Comparison of ENCODE assay signal across 22 cellular contexts in the genomic region with DNA sequence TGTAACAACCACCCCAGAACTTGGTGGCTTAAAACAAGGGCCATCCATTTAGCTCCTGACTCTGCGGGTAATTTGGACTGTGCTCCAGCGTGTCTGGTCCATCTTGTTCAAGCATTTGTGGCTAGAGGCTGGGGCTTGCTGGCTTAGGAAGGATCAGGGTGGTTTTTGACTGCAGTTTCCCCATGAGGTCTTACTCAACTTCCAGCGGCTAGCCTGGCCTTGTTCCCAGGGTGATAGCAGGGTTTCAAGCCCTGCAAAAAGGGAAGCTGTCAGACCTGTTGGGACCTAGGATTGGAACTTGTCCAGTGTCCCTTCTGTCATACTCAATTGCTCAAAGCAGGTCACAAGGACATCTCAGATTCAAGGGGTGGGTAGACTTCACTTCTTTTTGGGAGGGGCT.
DNase-seq lines count a peak whose midpoint lies in the region; ATAC-seq, FAIRE-seq and TF ChIP-seq lines count a peak whose summit lies in the region.
"Had no signal": no experiment of that assay in that cellular context is flagged by ENCODE, and none has a peak within 500 bp of the region (broad histone marks: within the 10 kb centered on the region; RNA-seq: fewer than 3 reads in every experiment).

No MANE protein-coding gene starts in this region.

- no peaks in the 10 kb centered on the region for H3K36me3 Mint-ChIP-seq in activated naive CD4-positive, alpha-beta T cell treated with anti-CD3 and anti-CD28 coated beads, Interleukin-2, amount 50 U/mL, for 72 hours
- H3K36me3 Mint-ChIP-seq: CD8-positive, alpha-beta T cell had no signal

- H3K27me3 ChIP-seq in right lobe of liver (no peaks in the 10 kb centered on the region), HepG2 (ENCODE audit: control insufficient read depth in 1 of 2, insufficient read depth in 2 of 2, low read length in 2 of 2) (peaks cover 0 to 5% of the 10 kb centered on the region in 2 experiments; a peak in 2 of 5 replicates), body of pancreas (no peaks in the 10 kb centered on the region), lung (ENCODE audit: control insufficient read depth, insufficient read depth) (no peaks in the 10 kb centered on the region)
- H3K27me3 ChIP-seq: gastrocnemius medialis, sigmoid colon had no signal

- H3K4me2 ChIP-seq in HepG2 (ENCODE audit: low read depth, low read length) = no peak overlapping the region
- H3K4me2 ChIP-seq: SK-N-SH had no signal

- H3K4me3 Mint-ChIP-seq in stimulated activated naive CD8-positive, alpha-beta T cell treated with anti-CD3 and anti-CD28 coated beads, Interleukin-15, amount 100 ng/mL, for 72 hours = no peak overlapping the region
- H3K4me3 Mint-ChIP-seq: activated CD4-positive, alpha-beta memory T cell treated with anti-CD3 and anti-CD28 coated beads, Interleukin-2, amount 10 ng/mL, durations not matched to agents 7 days and 5 days; CD8-positive, alpha-beta T cell had no signal

- POLR2A ChIA-PET in HepG2 (lab: Yijun Ruan, JAX) = no interaction called here

- in situ Hi-C loops in HepG2 (cut with HindIII; ENCODE audit: extremely low pct_ligation_motif_present, low pct_unique_long_range_greater_than_20kb) = no loop called here

- no peaks in the 10 kb centered on the region for H3K4me1 Mint-ChIP-seq in stimulated activated naive CD8-positive, alpha-beta T cell treated with anti-CD3 and anti-CD28 coated beads, Interleukin-15, amount 100 ng/mL, for 72 hours
- H3K4me1 Mint-ChIP-seq: activated CD4-positive, alpha-beta memory T cell treated with anti-CD3 and anti-CD28 coated beads, Interleukin-2, amount 10 ng/mL, durations not matched to agents 7 days and 5 days had no signal

- BruUV-seq in HepG2 (replicated peaks; lab: Mats Ljungman, UMichigan) = no TSS peak

- H3K9me3 ChIP-seq in right lobe of liver = no peaks in the 10 kb centered on the region
- H3K9me3 ChIP-seq in HepG2 (ENCODE audit: low read length) = no peaks in the 10 kb centered on the region
- no peaks in the 10 kb centered on the region for H3K9me3 ChIP-seq in body of pancreas
- peaks cover 0 to 2% of the 10 kb centered on the region in 2 donors for H3K9me3 ChIP-seq in lung (ENCODE audit: control insufficient read depth in 2 of 2, insufficient read depth in 1 of 2, low read length in 1 of 2)
- H3K9me3 ChIP-seq: gastrocnemius medialis, SK-N-SH had no signal

- H3K27me3 Mint-ChIP-seq in stimulated activated naive CD8-positive, alpha-beta T cell treated with anti-CD3 and anti-CD28 coated beads, Interleukin-15, amount 100 ng/mL, for 72 hours = peaks cover 17% of the 10 kb centered on the region

- no peak for TF ChIP-seq RAD21 in HepG2 (CRISPR knock-in tag; IDR thresholded peaks at IDR 0.05)

- H3K9ac ChIP-seq in HepG2 (ENCODE audit: insufficient read depth, low read depth, low read length) = no peak overlapping the region
- H3K9ac ChIP-seq: SK-N-SH had no signal

- no peaks in the 10 kb centered on the region for H3K79me2 ChIP-seq in HepG2 (ENCODE audit: insufficient read depth, low read length)

- intact Hi-C loops in right lobe of liver (cut with DNase I) (no loop called here), HepG2 (cut with micrococcal nuclease; ENCODE audit: unreplicated experiment) (no loop called here), body of pancreas (cut with DNase I) (no loop called here)

- no peak for FAIRE-seq in HepG2 (lab: Jason Lieb, UNC)
- FAIRE-seq: A204.1, endothelial cell of umbilical vein, GM12878 had no signal

- ATAC-seq in right lobe of liver = peak; percentile 43 to 85 (median 61)
- no peak for ATAC-seq in HepG2
- ATAC-seq in body of pancreas = no peak
- ATAC-seq in lung (ENCODE audit: insufficient read depth, low FRiP score) = peak; percentile 55
- no peak for ATAC-seq in activated naive CD4-positive, alpha-beta T cell treated with anti-CD3 and anti-CD28 coated beads, Interleukin-2, amount 50 U/mL, for 72 hours
- ATAC-seq in stimulated activated naive CD8-positive, alpha-beta T cell treated with anti-CD3 and anti-CD28 coated beads, Interleukin-15, amount 100 ng/mL, for 72 hours = no peak
- ATAC-seq in GM21381 (IDR thresholded peaks at IDR 0.05; ENCODE audit: unreplicated experiment) = no peak
- ATAC-seq: CD8-positive, alpha-beta T cell; gastrocnemius medialis; GM12878 had no signal

- 47% methylated on average over 3 of the region's 3 CpGs for WGBS in right lobe of liver (ENCODE audit: insufficient coverage, low coverage, low lambda C conversion rate, missing lambda C conversion rate)
- WGBS in HepG2 (ENCODE audit: low lambda C conversion rate) = 29% methylated on average over 1 of the region's 3 CpGs
- 57 to 58% methylated on average over 3 of the region's 3 CpGs for WGBS in body of pancreas, 2 donors
- 24 to 47% methylated on average over 3 of the region's 3 CpGs for WGBS in lung, 2 donors

- TF ChIP-seq EP300 in HepG2 (IDR thresholded peaks at IDR 0.05; ENCODE audit: low read depth in 2 of 2, low read length in 2 of 2) (no peak), HepG2 (CRISPR knock-in tag; IDR thresholded peaks at IDR 0.05; ENCODE audit: borderline replicate concordance) (no peak)

- H3K36me3 ChIP-seq in right lobe of liver (no peaks in the 10 kb centered on the region), HepG2 (replicated peaks in 1 of 2; ENCODE audit: control insufficient read depth in 1 of 2, insufficient read depth in 2 of 2, low read length in 2 of 2) (no peaks in the 10 kb centered on the region), body of pancreas (replicated peaks in 1 of 2; ENCODE audit: insufficient read depth in 1 of 2, low read depth in 2 of 2) (no peaks in the 10 kb centered on the region), lung (ENCODE audit: control insufficient read depth in 2 of 2, insufficient read depth in 2 of 2, low read length in 2 of 2) (no peaks in the 10 kb centered on the region)
- H3K36me3 ChIP-seq: gastrocnemius medialis, sigmoid colon had no signal

- no peak overlapping the region for H2AFZ ChIP-seq in HepG2 (ENCODE audit: low read length)

- peaks cover 0 to 3% of the 10 kb centered on the region in 2 donors for H3K9me3 Mint-ChIP-seq in activated naive CD4-positive, alpha-beta T cell treated with anti-CD3 and anti-CD28 coated beads, Interleukin-2, amount 50 U/mL, for 72 hours
- peaks cover 0 to 8% of the 10 kb centered on the region in 2 donors for H3K9me3 Mint-ChIP-seq in stimulated activated naive CD8-positive, alpha-beta T cell treated with anti-CD3 and anti-CD28 coated beads, Interleukin-15, amount 100 ng/mL, for 72 hours
- H3K9me3 Mint-ChIP-seq: activated CD4-positive, alpha-beta memory T cell treated with anti-CD3 and anti-CD28 coated beads, Interleukin-2, amount 10 ng/mL, durations not matched to agents 7 days and 5 days; CD8-positive, alpha-beta T cell had no signal

- DNase-seq in right lobe of liver = peak in 2 of 3 donors; percentile 48 to 53
- no peak for DNase-seq in HepG2 (ENCODE audit: low spot score)
- DNase-seq in body of pancreas = peak in 3 of 4 donors; percentile 35 to 68 (median 46)
- DNase-seq in lung (ENCODE audit: low spot score) = peak; percentile 56
- no peak for DNase-seq in activated naive CD4-positive, alpha-beta T cell treated with anti-CD3 and anti-CD28 coated beads, Interleukin-2, amount 50 U/mL, for 72 hours (ENCODE audit: low spot score in 2 of 2)
- no peak for DNase-seq in COLO829 (ENCODE audit: low spot score)
- no peak for DNase-seq in stimulated activated naive CD8-positive, alpha-beta T cell treated with anti-CD3 and anti-CD28 coated beads, Interleukin-15, amount 100 ng/mL, for 72 hours
- DNase-seq: activated CD4-positive, alpha-beta memory T cell treated with anti-CD3 and anti-CD28 coated beads, Interleukin-2, amount 10 ng/mL, durations not matched to agents 7 days and 5 days; amniotic stem cell; CD8-positive, alpha-beta T cell; KG1; mesendoderm; NCI-H1694 treated with DMSO at 0.1 percent for 48 hours; NCI-H446 treated with DMSO at 0.1 percent for 48 hours; sigmoid colon; SK-N-SH; stimulated activated CD4-positive, alpha-beta T cell treated with anti-CD3 and anti-CD28 coated beads, Interleukin-4, amount 100 ng/mL, for 24 hours had no signal

- CTCF ChIA-PET in HepG2 (lab: Yijun Ruan, JAX; ENCODE audit: low intra/inter-chr PET ratio, low total read pairs) = no interaction called here

- H3K27ac ChIP-seq in right lobe of liver = no peak overlapping the region
- no peak overlapping the region for H3K27ac ChIP-seq in HepG2 (ENCODE audit: extremely low read length, insufficient read depth, low read length)
- no peak overlapping the region for H3K27ac ChIP-seq in body of pancreas
- H3K27ac ChIP-seq in lung (ENCODE audit: low read depth in 1 of 2, low read length in 1 of 2) = no peak overlapping the region
- H3K27ac ChIP-seq: gastrocnemius medialis, sigmoid colon had no signal

- no peaks in the 10 kb centered on the region for H4K20me1 ChIP-seq in HepG2 (ENCODE audit: insufficient read depth, low read length)

- H3K4me1 ChIP-seq in right lobe of liver (no peaks in the 10 kb centered on the region), HepG2 (ENCODE audit: insufficient read depth, low read length) (no peaks in the 10 kb centered on the region), body of pancreas (peaks cover 4% of the 10 kb centered on the region), lung (ENCODE audit: control insufficient read depth in 2 of 2, insufficient read depth in 2 of 2, low read length in 2 of 2) (peaks cover 0 to 6% of the 10 kb centered on the region in 2 donors)
- H3K4me1 ChIP-seq: gastrocnemius medialis, sigmoid colon had no signal

- TF ChIP-seq CTCF in right lobe of liver (IDR thresholded peaks at IDR 0.05) (no peak), HepG2 (CRISPR knock-in tag; IDR thresholded peaks at IDR 0.05) (no peak), body of pancreas (IDR thresholded peaks at IDR 0.05) (no peak), lung (IDR thresholded peaks at IDR 0.05; ENCODE audit: control extremely low read depth, extremely low read depth) (no peak)

- no peak overlapping the region for H3K27ac Mint-ChIP-seq in activated naive CD4-positive, alpha-beta T cell treated with anti-CD3 and anti-CD28 coated beads, Interleukin-2, amount 50 U/mL, for 72 hours
- H3K27ac Mint-ChIP-seq in stimulated activated naive CD8-positive, alpha-beta T cell treated with anti-CD3 and anti-CD28 coated beads, Interleukin-15, amount 100 ng/mL, for 72 hours = no peak overlapping the region
- H3K27ac Mint-ChIP-seq: activated CD4-positive, alpha-beta memory T cell treated with anti-CD3 and anti-CD28 coated beads, Interleukin-2, amount 10 ng/mL, durations not matched to agents 7 days and 5 days; CD8-positive, alpha-beta T cell had no signal

- no peak overlapping the region for H3K4me3 ChIP-seq in right lobe of liver
- H3K4me3 ChIP-seq in HepG2 (replicated peaks in 1 of 3; ENCODE audit: insufficient read depth in 1 of 3, low read depth in 2 of 3, low read length in 3 of 3) = no peak overlapping the region
- H3K4me3 ChIP-seq in body of pancreas = no peak overlapping the region
- no peak overlapping the region for H3K4me3 ChIP-seq in lung
- H3K4me3 ChIP-seq: gastrocnemius medialis, GM12878, sigmoid colon had no signal

- no peak for TF ChIP-seq POLR2A in right lobe of liver (IDR thresholded peaks at IDR 0.05)
- no peak for TF ChIP-seq POLR2A in HepG2 (IDR thresholded peaks at IDR 0.05; ENCODE audit: insufficient read depth in 1 of 2, low read depth in 2 of 2, low read length in 2 of 2)
- no peak for TF ChIP-seq POLR2A in body of pancreas (IDR thresholded peaks at IDR 0.05)

TF ChIP-seq in HepG2, 621 proteins besides CTCF, POLR2A, EP300 and RAD21 (continues in another document):
- no peak for TF ChIP-seq KAT2B (IDR thresholded peaks at IDR 0.05; ENCODE audit: borderline replicate concordance, low read depth, low read length)

Comparison
In these comparisons a context has a peak if more than half of its experiments do, and no peak if none do; other contexts are left out.
1. ATAC-seq: peak in right lobe of liver (4 of 4) and lung (single experiment); none in HepG2 (single experiment), body of pancreas (single experiment), activated naive CD4-positive, alpha-beta T cell treated with anti-CD3 and anti-CD28 coated beads, Interleukin-2, amount 50 U/mL, for 72 hours (0 of 2), stimulated activated naive CD8-positive, alpha-beta T cell treated with anti-CD3 and anti-CD28 coated beads, Interleukin-15, amount 100 ng/mL, for 72 hours (single experiment) and GM21381 (single experiment).
2. DNase-seq: peak in right lobe of liver (2 of 3), body of pancreas (3 of 4) and lung (single experiment); none in HepG2 (single experiment), activated naive CD4-positive, alpha-beta T cell treated with anti-CD3 and anti-CD28 coated beads, Interleukin-2, amount 50 U/mL, for 72 hours (0 of 2), COLO829 (single experiment) and stimulated activated naive CD8-positive, alpha-beta T cell treated with anti-CD3 and anti-CD28 coated beads, Interleukin-15, amount 100 ng/mL, for 72 hours (0 of 2).